1 cellular context compared by ENCODE assay signal in genomic region chr16:70681382-70682238, GRCh38.
TF ChIP-seq lines count a peak whose summit lies in the region.

No MANE protein-coding gene starts in this region.

TF ChIP-seq in HepG2, 621 proteins besides CTCF, POLR2A, EP300 and RAD21 (continued from another document and continues in another):
- TF ChIP-seq HNF1B (CRISPR knock-in tag; IDR thresholded peaks at IDR 0.05) = peak; percentile 78
- TF ChIP-seq ZSCAN25 (CRISPR knock-in tag; IDR thresholded peaks at IDR 0.05) = peak; percentile 98
- no peak; the same call in none of the 2 replicates for TF ChIP-seq ZNF891 (CRISPR knock-in tag; IDR thresholded peaks at IDR 0.05)
- TF ChIP-seq THAP7 (CRISPR knock-in tag; IDR thresholded peaks at IDR 0.05) = peak; percentile 55; the same call in 1 of the 2 replicates
- TF ChIP-seq MYC (CRISPR knock-in tag; IDR thresholded peaks at IDR 0.05; ENCODE audit: borderline replicate concordance) = peak; percentile 63
- no peak for TF ChIP-seq ATF1 (CRISPR knock-in tag; IDR thresholded peaks at IDR 0.05)
- peak; percentile 75 for TF ChIP-seq ISL2 (CRISPR knock-in tag; IDR thresholded peaks at IDR 0.05)
- no peak for TF ChIP-seq FOXM1 (CRISPR knock-in tag; IDR thresholded peaks at IDR 0.05)
- TF ChIP-seq CENPBD1 (CRISPR knock-in tag; IDR thresholded peaks at IDR 0.05; ENCODE audit: borderline replicate concordance, low read depth) = no peak
- no peak for TF ChIP-seq RFX1 (IDR thresholded peaks at IDR 0.05)
- no peak for TF ChIP-seq E2F5 (CRISPR knock-in tag; conservative IDR thresholded peaks at IDR 0.05)
- 0 out of 2 replicates have a peak, but pooled peaks have one; percentile 73 for TF ChIP-seq ZNF20 (CRISPR knock-in tag; IDR thresholded peaks at IDR 0.05)
- TF ChIP-seq ZFP36 (IDR thresholded peaks at IDR 0.05; ENCODE audit: borderline replicate concordance, low read depth, low read length, partially characterized antibody) = no peak
- TF ChIP-seq ZNF431 (CRISPR knock-in tag; IDR thresholded peaks at IDR 0.05; ENCODE audit: borderline replicate concordance, low read depth) = no peak
- TF ChIP-seq ZNF350 (CRISPR knock-in tag; IDR thresholded peaks at IDR 0.05; ENCODE audit: borderline replicate concordance, low read depth) = peak; percentile 93
- TF ChIP-seq TFAP4 (IDR thresholded peaks at IDR 0.05; ENCODE audit: borderline replicate concordance, low read depth) = peak; percentile 7; the same call in 1 of the 2 replicates
- TF ChIP-seq ZKSCAN8 (CRISPR knock-in tag; IDR thresholded peaks at IDR 0.05; ENCODE audit: borderline replicate concordance) = no peak
- peak; percentile 98 for TF ChIP-seq AGO2 (optimal IDR thresholded peaks at IDR 0.05; ENCODE audit: low read depth, low read length)
- peak; percentile 82 for TF ChIP-seq RBM39 (IDR thresholded peaks at IDR 0.05; ENCODE audit: low read depth, low read length, poor library complexity, severe bottlenecking)
- TF ChIP-seq ZNF768 (CRISPR knock-in tag; IDR thresholded peaks at IDR 0.05) = peak; percentile 54; the same call in 1 of the 2 replicates
- peak; percentile 85 for TF ChIP-seq PRDM10 (CRISPR knock-in tag; IDR thresholded peaks at IDR 0.05; ENCODE audit: low read depth)
- TF ChIP-seq CBX2 (IDR thresholded peaks at IDR 0.05; ENCODE audit: low read depth, low read length) = no peak
- TF ChIP-seq CBX2 (CRISPR knock-in tag; IDR thresholded peaks at IDR 0.05; ENCODE audit: low read depth) = no peak
- no peak for TF ChIP-seq MNT (IDR thresholded peaks at IDR 0.05)
- TF ChIP-seq POGZ (CRISPR knock-in tag; IDR thresholded peaks at IDR 0.05) = no peak
- no peak for TF ChIP-seq SMYD3 (CRISPR knock-in tag; IDR thresholded peaks at IDR 0.05)
- peak; percentile 68 for TF ChIP-seq SAP130 (CRISPR knock-in tag; IDR thresholded peaks at IDR 0.05; ENCODE audit: low read depth)
- TF ChIP-seq ZNF333 (CRISPR knock-in tag; IDR thresholded peaks at IDR 0.05; ENCODE audit: borderline replicate concordance) = peak; percentile 49; the same call in 1 of the 2 replicates
- TF ChIP-seq RORA (CRISPR knock-in tag; IDR thresholded peaks at IDR 0.05) = no peak
- no peak; the same call in 1 of the 2 replicates for TF ChIP-seq ZNF556 (CRISPR knock-in tag; IDR thresholded peaks at IDR 0.05; ENCODE audit: borderline replicate concordance)
- TF ChIP-seq JUNB (CRISPR knock-in tag; IDR thresholded peaks at IDR 0.05; ENCODE audit: borderline replicate concordance) = no peak
- TF ChIP-seq TGIF2 (CRISPR knock-in tag; IDR thresholded peaks at IDR 0.05) = peak; percentile 47; the same call in 1 of the 2 replicates
- TF ChIP-seq POLR2AphosphoS2 (IDR thresholded peaks at IDR 0.05; ENCODE audit: low read depth, low read length) = no peak; the same call in 1 of the 2 replicates
- TF ChIP-seq ZNF503 (CRISPR knock-in tag; IDR thresholded peaks at IDR 0.05) = peak; percentile 51; the same call in 1 of the 2 replicates
- TF ChIP-seq ZNF33B (CRISPR knock-in tag; IDR thresholded peaks at IDR 0.05) = no peak
- TF ChIP-seq ZNF343 (CRISPR knock-in tag; IDR thresholded peaks at IDR 0.05) = 0 out of 2 replicates have a peak, but pooled peaks have one; percentile 18
- TF ChIP-seq ZNF747 (CRISPR knock-in tag; IDR thresholded peaks at IDR 0.05; ENCODE audit: borderline replicate concordance) = no peak
- TF ChIP-seq CEBPB (IDR thresholded peaks at IDR 0.05; ENCODE audit: borderline replicate concordance, low read depth, low read length) = peak; percentile 83
- no peak for TF ChIP-seq GABPA (IDR thresholded peaks at IDR 0.05; ENCODE audit: low read depth, low read length)
- TF ChIP-seq GABPA (CRISPR knock-in tag; IDR thresholded peaks at IDR 0.05; ENCODE audit: low read depth) = no peak
- peak; percentile 91; the same call in 1 of the 2 replicates for TF ChIP-seq HDAC2 (CRISPR knock-in tag; IDR thresholded peaks at IDR 0.05)
- peak; percentile 79 for TF ChIP-seq NCOA2 (CRISPR knock-in tag; IDR thresholded peaks at IDR 0.05)
- no peak for TF ChIP-seq ZNF253 (CRISPR knock-in tag; IDR thresholded peaks at IDR 0.05; ENCODE audit: borderline replicate concordance)
- no peak for TF ChIP-seq ZNF12 (CRISPR knock-in tag; IDR thresholded peaks at IDR 0.05)
- no peak for TF ChIP-seq ZNF24 (IDR thresholded peaks at IDR 0.05)
- peak; percentile 85; the same call in 1 of the 2 replicates for TF ChIP-seq ZNF619 (CRISPR knock-in tag; IDR thresholded peaks at IDR 0.05)
- TF ChIP-seq ATRX (CRISPR knock-in tag; IDR thresholded peaks at IDR 0.05; ENCODE audit: borderline replicate concordance) = no peak
- TF ChIP-seq RBM22 (optimal IDR thresholded peaks at IDR 0.05; ENCODE audit: low read length) = no peak
- peak; percentile 27; the same call in 1 of the 2 replicates for TF ChIP-seq HBP1 (CRISPR knock-in tag; IDR thresholded peaks at IDR 0.05; ENCODE audit: low read depth)
- TF ChIP-seq HMGA1 (CRISPR knock-in tag; conservative IDR thresholded peaks at IDR 0.05) = no peak
- TF ChIP-seq SNAI1 (CRISPR knock-in tag; IDR thresholded peaks at IDR 0.05; ENCODE audit: borderline replicate concordance) = peak; percentile 68; the same call in 1 of the 2 replicates
- TF ChIP-seq ZNF205 (CRISPR knock-in tag; IDR thresholded peaks at IDR 0.05) = 0 out of 2 replicates have a peak, but pooled peaks have one; percentile 31
- TF ChIP-seq TRAFD1 (CRISPR knock-in tag; IDR thresholded peaks at IDR 0.05; ENCODE audit: borderline replicate concordance) = peak; percentile 81; the same call in 1 of the 2 replicates
- TF ChIP-seq ZFP82 (CRISPR knock-in tag; IDR thresholded peaks at IDR 0.05; ENCODE audit: borderline replicate concordance) = no peak
- no peak for TF ChIP-seq ZMAT5 (CRISPR knock-in tag; IDR thresholded peaks at IDR 0.05; ENCODE audit: borderline replicate concordance, low read depth)
- peak; percentile 23; the same call in 1 of the 2 replicates for TF ChIP-seq KMT2A (CRISPR knock-in tag; IDR thresholded peaks at IDR 0.05)
